In genomic region chr2:216590780-216591179, GRCh38 we compare ENCODE assay signal across 13 cellular contexts. TPM values are rescaled to one million over a fixed set of nuclear protein-coding genes. Genes with fewer than 3 reads are reported as not detected.
A peak's percentile ranks its signal among the peaks of the same experiment; 100 is the strongest.
DNase-seq lines count a peak whose midpoint lies in the region; ATAC-seq, FAIRE-seq and TF ChIP-seq lines count a peak whose summit lies in the region.
"Had no signal": no experiment of that assay in that cellular context is flagged by ENCODE, and none has a peak within 500 bp of the region (broad histone marks: within the 10 kb centered on the region; RNA-seq: fewer than 3 reads in every experiment).

No MANE protein-coding gene starts in this region.

- FAIRE-seq in endometrium (lab: Jason Lieb, UNC): peak; percentile 85
- no peak for FAIRE-seq in GM19239 (lab: Jason Lieb, UNC)

- TF ChIP-seq CTCF in right lobe of liver (IDR thresholded peaks at IDR 0.05): no peak
- no peak for TF ChIP-seq CTCF in PC-9 (conservative IDR thresholded peaks at IDR 0.05)
- TF ChIP-seq CTCF in esophagus squamous epithelium (IDR thresholded peaks at IDR 0.05): no peak

- H3K27me3 ChIP-seq in right lobe of liver: no peaks in the 10 kb centered on the region
- H3K27me3 ChIP-seq in PC-9 (ENCODE audit: insufficient read depth, low read depth): no peaks in the 10 kb centered on the region
- H3K27me3 ChIP-seq in esophagus squamous epithelium: no peaks in the 10 kb centered on the region

- POLR2A ChIA-PET in PC-9 (lab: Charles Lee; ENCODE audit: unreplicated experiment): no interaction called here

- H4K20me1 ChIP-seq in PC-9 (ENCODE audit: insufficient read depth): no peaks in the 10 kb centered on the region

- TF ChIP-seq POLR2A in right lobe of liver (IDR thresholded peaks at IDR 0.05) (no peak), esophagus squamous epithelium (IDR thresholded peaks at IDR 0.05) (no peak)

- no peak overlapping the region for H3K4me2 ChIP-seq in PC-9

- H3K27ac ChIP-seq in right lobe of liver (peak overlapping the region in 1 of 3 donors; percentile 7), PC-9 (no peak overlapping the region), esophagus squamous epithelium (peak overlapping the region in 2 of 4 donors; percentile 16 to 58)

- H3K9me3 ChIP-seq in right lobe of liver (no peaks in the 10 kb centered on the region), PC-9 (ENCODE audit: insufficient read depth, low read depth) (no peaks in the 10 kb centered on the region), esophagus squamous epithelium (no peaks in the 10 kb centered on the region)

- no peak overlapping the region for H3K4me3 ChIP-seq in right lobe of liver
- H3K4me3 ChIP-seq in PC-9: no peak overlapping the region
- no peak overlapping the region for H3K4me3 ChIP-seq in esophagus squamous epithelium

- ATAC-seq in Right ventricle myocardium inferior (peak; percentile 89), right lobe of liver (peak; percentile 33 to 58 (median 42)), GM21717 (IDR thresholded peaks at IDR 0.05; ENCODE audit: unreplicated experiment) (no peak)

- H3K9me2 ChIP-seq in PC-9 (ENCODE audit: insufficient read depth): no peaks in the 10 kb centered on the region

- H3K4me1 ChIP-seq in right lobe of liver: peaks cover 0 to 11% (median 2%) of the 10 kb centered on the region in 4 donors
- 0 out of 2 replicates have a peak, but pooled peaks cover 7% of the 10 kb centered on the region for H3K4me1 ChIP-seq in PC-9 (replicated peaks; ENCODE audit: insufficient read depth)
- peaks cover 0 to 8% (median 6%) of the 10 kb centered on the region in 3 donors for H3K4me1 ChIP-seq in esophagus squamous epithelium

- intact Hi-C loops in Right ventricle myocardium inferior (cut with DNase I) (loop anchor here (5.0 kb wide), 1 partner anchor 68 kb away; no protein-coding TSS in a partner anchor), cardiac septum (cut with DNase I) (no loop called here), right lobe of liver (cut with DNase I) (no loop called here), PC-9 (cut with micrococcal nuclease; ENCODE audit: unreplicated experiment) (loop anchor here (2.0 kb wide), 1 partner anchor 16 kb away; no protein-coding TSS in a partner anchor), esophagus squamous epithelium (cut with DNase I) (no loop called here)

- BruUV-seq in PC-9 (replicated peaks; lab: Mats Ljungman, UMichigan): no TSS peak

- no peaks in the 10 kb centered on the region for H3K79me2 ChIP-seq in PC-9 (ENCODE audit: low read depth)

- CTCF ChIA-PET in PC-9 (lab: Charles Lee): no interaction called here

- H2AFZ ChIP-seq in PC-9: no peak overlapping the region

- no peaks in the 10 kb centered on the region for H3F3A ChIP-seq in PC-9 (ENCODE audit: insufficient read depth, low read depth)

- WGBS in right lobe of liver (ENCODE audit: insufficient coverage, low coverage, low lambda C conversion rate, missing lambda C conversion rate): 57% methylated on average over 9 of the region's 9 CpGs
- WGBS in esophagus squamous epithelium, 2 donors: 48 to 56% methylated on average over 7 to 8 of the region's 9 CpGs

- DNase-seq in Right ventricle myocardium inferior (ENCODE audit: missing footprints) (no peak), cardiac septum (ENCODE audit: low spot score) (no peak), right lobe of liver (peak in 1 of 3 donors; percentile 46), PC-9 (no peak), GM19239 (ENCODE audit: insufficient read length, low spot score) (no peak), esophagus squamous epithelium (lab: John Stamatoyannopoulos, UW) (no peak)
- DNase-seq: activated CD4-positive, alpha-beta T cell treated with anti-CD3 and anti-CD28 coated beads for 4 hours; activated naive CD4-positive, alpha-beta T cell treated with Interleukin-2 at 50 U/mL for 16 hours; dermis blood vessel endothelial cell; NCI-H1436 treated with DMSO at 0.1 percent for 48 hours; stimulated activated CD4-positive, alpha-beta T cell treated with anti-CD3 and anti-CD28 coated beads, Interleukin-2, amount 100 ng/mL, for 48 hours had no signal

- no peaks in the 10 kb centered on the region for H3K36me3 ChIP-seq in right lobe of liver
- H3K36me3 ChIP-seq in PC-9 (ENCODE audit: low read depth): no peaks in the 10 kb centered on the region
- no peaks in the 10 kb centered on the region for H3K36me3 ChIP-seq in esophagus squamous epithelium

RNA-seq across cellular contexts. Expression of gene IGFBP2, which starts 42.4 kb away (rescaled TPM):
- 60.1 TPM for total RNA-seq in Right ventricle myocardium inferior
- total RNA-seq in cardiac septum: 785 TPM
- total RNA-seq in right lobe of liver: 1,000 to 10,000 TPM in 2 of 6 experiments, 100 to 1,000 TPM in 4; 276 to 1,091 (median 406) TPM
- 106 and 133 TPM in 2 replicates for total RNA-seq in PC-9 (2021)
- 100 to 1,000 TPM; 113 to 207 (median 167) TPM for total RNA-seq in esophagus squamous epithelium

Comparison
In these comparisons a context has a peak if more than half of its experiments do, and no peak if none do; other contexts are left out.
1. intact Hi-C loops: an anchor here in Right ventricle myocardium inferior (5.0 kb wide) and PC-9 (2.0 kb wide); none called in cardiac septum, right lobe of liver and esophagus squamous epithelium.